ENCODE assay signal across 1 cellular context in the genomic region with DNA sequence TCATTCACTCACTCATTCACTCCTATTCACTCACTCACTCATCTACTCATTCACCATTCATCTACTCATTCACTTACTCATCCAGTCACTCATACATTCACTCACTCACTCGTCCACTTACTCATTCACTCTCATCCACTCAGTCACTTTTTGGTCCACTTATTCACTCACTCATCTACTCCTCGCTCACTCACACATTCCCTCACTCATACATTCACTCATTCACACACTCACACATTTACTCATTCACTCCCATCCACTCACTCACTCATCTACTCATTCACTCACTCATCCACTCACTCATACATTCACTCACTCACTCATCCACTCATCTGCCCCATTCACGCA.
TF ChIP-seq lines count a peak whose summit lies in the region.

No MANE protein-coding gene starts in this region.

TF ChIP-seq in GM12891, 5 proteins besides CTCF, POLR2A, EP300 and RAD21:
- TF ChIP-seq PAX5 (IDR thresholded peaks at IDR 0.05; ENCODE audit: insufficient read depth, low read length, severe bottlenecking) (no peak), SPI1 (IDR thresholded peaks at IDR 0.05; ENCODE audit: low read depth, low read length) (no peak), POU2F2 (IDR thresholded peaks at IDR 0.05; ENCODE audit: low read depth, low read length) (no peak), POLR2AphosphoS5 (IDR thresholded peaks at IDR 0.05; ENCODE audit: low read depth, low read length) (no peak)
